ENCODE assay signal across 24 cellular contexts in genomic region chr1:36992139-36992940, GRCh38. TPM values are rescaled to one million over a fixed set of nuclear protein-coding genes. Genes with fewer than 3 reads are reported as not detected.
DNase-seq lines count a peak whose midpoint lies in the region; ATAC-seq, FAIRE-seq and TF ChIP-seq lines count a peak whose summit lies in the region.
"Had no signal": no experiment of that assay in that cellular context is flagged by ENCODE, and none has a peak within 500 bp of the region (broad histone marks: within the 10 kb centered on the region; RNA-seq: fewer than 3 reads in every experiment).

No MANE protein-coding gene starts in this region.

- TF ChIP-seq RAD21 in HepG2 (CRISPR knock-in tag; IDR thresholded peaks at IDR 0.05) (no peak), IMR-90 (IDR thresholded peaks at IDR 0.05; ENCODE audit: low read length) (no peak), H1 (IDR thresholded peaks at IDR 0.05 in 1 of 2, conservative IDR thresholded peaks at IDR 0.05 in 1 of 2; ENCODE audit: low read depth in 2 of 2, low read length in 2 of 2) (no peak)

- TF ChIP-seq CTCF in HepG2 (CRISPR knock-in tag; IDR thresholded peaks at IDR 0.05) (no peak), right lobe of liver (IDR thresholded peaks at IDR 0.05) (no peak), IMR-90 (conservative IDR thresholded peaks at IDR 0.05; ENCODE audit: low read depth, low read length) (no peak), H1 (IDR thresholded peaks at IDR 0.05; ENCODE audit: control extremely low read depth in 1 of 3, insufficient read depth in 1 of 3, low read depth in 1 of 3, low read length in 3 of 3) (no peak)

- H3K79me1 ChIP-seq in IMR-90 (ENCODE audit: low read depth in 1 of 2, low read length in 2 of 2) = no peaks in the 10 kb centered on the region
- no peaks in the 10 kb centered on the region for H3K79me1 ChIP-seq in H1 (ENCODE audit: low read depth, low read length)
- H3K79me1 ChIP-seq in neuronal stem cell (ENCODE audit: low read depth, low read length) = no peaks in the 10 kb centered on the region

- H4K5ac ChIP-seq in IMR-90 (ENCODE audit: low read depth, low read length) (no peak overlapping the region), H1 (ENCODE audit: insufficient read length, low read depth, low read length) (no peak overlapping the region)

- H2BK15ac ChIP-seq in IMR-90 (ENCODE audit: low read depth, low read length) = no peak overlapping the region
- H2BK15ac ChIP-seq in H1 (ENCODE audit: low read length) = no peak overlapping the region
- H2BK15ac ChIP-seq in neuronal stem cell (ENCODE audit: low read length) = peak overlapping the region; percentile 53

- H3K4me1 ChIP-seq in HepG2 (ENCODE audit: insufficient read depth, low read length) = no peaks in the 10 kb centered on the region
- H3K4me1 ChIP-seq in right lobe of liver = no peaks in the 10 kb centered on the region
- no peaks in the 10 kb centered on the region for H3K4me1 ChIP-seq in IMR-90 (ENCODE audit: control insufficient read depth, insufficient read depth, low read length)
- H3K4me1 ChIP-seq in H1 (replicated peaks in 1 of 4; ENCODE audit: control insufficient read depth in 3 of 4, insufficient read depth in 4 of 4, low read length in 3 of 4) = no peaks in the 10 kb centered on the region; a peak in 1 of 7 replicates
- H3K4me1 ChIP-seq in neuronal stem cell (ENCODE audit: control insufficient read depth in 2 of 2, insufficient read depth in 1 of 2, low read depth in 1 of 2, low read length in 2 of 2) = peaks cover 0 to 20% of the 10 kb centered on the region in 2 donors
- H3K4me1 ChIP-seq: BLaER1, HAP-1 had no signal

- H3K4ac ChIP-seq in IMR-90 (ENCODE audit: low read depth, low read length) = no peak overlapping the region
- H3K4ac ChIP-seq in H1 (replicated peaks; ENCODE audit: insufficient read length, low read depth, low read length) = no peak overlapping the region
- no peak overlapping the region for H3K4ac ChIP-seq in neuronal stem cell (ENCODE audit: low read length)

- H3K23me2 ChIP-seq in H1 (ENCODE audit: low read depth, low read length) = no peaks in the 10 kb centered on the region

- H3K27ac ChIP-seq in HepG2 (ENCODE audit: extremely low read length, insufficient read depth, low read length) (no peak overlapping the region), right lobe of liver (no peak overlapping the region), IMR-90 (ENCODE audit: insufficient read depth, low read length) (no peak overlapping the region), H1 (ENCODE audit: low read depth, low read length) (no peak overlapping the region), neuronal stem cell (replicated peaks; ENCODE audit: low read length) (no peak overlapping the region)
- H3K27ac ChIP-seq: BLaER1, C4-2B, GM23248 had no signal

- POLR2A ChIA-PET in HepG2 (lab: Yijun Ruan, JAX) = no interaction called here
- POLR2A ChIA-PET in IMR-90 (lab: Charles Lee; ENCODE audit: unreplicated experiment) = no interaction called here
- POLR2A ChIA-PET in H1 (lab: Charles Lee; ENCODE audit: partially characterized antibody) = no interaction called here

- CTCF ChIA-PET in HepG2 (lab: Yijun Ruan, JAX; ENCODE audit: low intra/inter-chr PET ratio, low total read pairs) (no interaction called here), IMR-90 (lab: Yijun Ruan, JAX) (no interaction called here), H1 (lab: Charles Lee; ENCODE audit: partially characterized antibody) (interaction anchor here (0.8 to 1.6 kb wide), 3 partner anchors 9 to 350 kb away, joined by 3 to 5 read pairs (median 3); no protein-coding TSS in a partner anchor)

- H4K20me1 ChIP-seq in HepG2 (ENCODE audit: insufficient read depth, low read length) (0 out of 2 replicates have a peak, but pooled peaks cover 2% of the 10 kb centered on the region), IMR-90 (ENCODE audit: insufficient read depth, low read length) (no peaks in the 10 kb centered on the region), H1 (replicated peaks in 1 of 2; ENCODE audit: control insufficient read depth in 1 of 2, insufficient read depth in 2 of 2, low read length in 2 of 2) (no peaks in the 10 kb centered on the region)
- H4K20me1 ChIP-seq: BLaER1 had no signal

- no peak overlapping the region for H2BK5ac ChIP-seq in IMR-90 (ENCODE audit: low read depth, low read length, poor library complexity, severe bottlenecking)
- H2BK5ac ChIP-seq in H1 (ENCODE audit: low read depth, low read length) = no peak overlapping the region
- H2BK5ac ChIP-seq in neuronal stem cell (ENCODE audit: low read length) = no peak overlapping the region

- H2BK120ac ChIP-seq in IMR-90 (ENCODE audit: low read depth, low read length) (no peak overlapping the region), H1 (replicated peaks; ENCODE audit: low read depth, low read length) (no peak overlapping the region), neuronal stem cell (ENCODE audit: low read depth, low read length) (no peak overlapping the region)

- H3K9ac ChIP-seq in HepG2 (ENCODE audit: insufficient read depth, low read depth, low read length) (no peak overlapping the region), IMR-90 (ENCODE audit: low read depth, low read length) (no peak overlapping the region), H1 (replicated peaks in 1 of 4; ENCODE audit: extremely low read depth in 1 of 4, low read depth in 3 of 4, low read length in 3 of 4) (no peak overlapping the region), neuronal stem cell (ENCODE audit: low read depth, low read length, poor library complexity) (no peak overlapping the region)
- H3K9ac ChIP-seq: BLaER1, GM23248 had no signal

- H2AFZ ChIP-seq in HepG2 (ENCODE audit: low read length) (no peak overlapping the region), IMR-90 (replicated peaks; ENCODE audit: low read length, poor library complexity) (no peak overlapping the region), H1 (ENCODE audit: low read length) (no peak overlapping the region), neuronal stem cell (ENCODE audit: low read length) (no peak overlapping the region)
- H2AFZ ChIP-seq: GM23248 had no signal

- H3K4me2 ChIP-seq in HepG2 (ENCODE audit: low read depth, low read length) (no peak overlapping the region), IMR-90 (ENCODE audit: low read depth, low read length) (no peak overlapping the region), H1 (ENCODE audit: insufficient read depth in 1 of 2, low read depth in 2 of 2, low read length in 2 of 2) (no peak overlapping the region), neuronal stem cell (ENCODE audit: insufficient read depth, low read length, poor library complexity, severe bottlenecking) (no peak overlapping the region)
- H3K4me2 ChIP-seq: BLaER1 had no signal

- no peaks in the 10 kb centered on the region for H3K36me3 ChIP-seq in HepG2 (replicated peaks in 1 of 2; ENCODE audit: control insufficient read depth in 1 of 2, insufficient read depth in 2 of 2, low read length in 2 of 2)
- no peaks in the 10 kb centered on the region for H3K36me3 ChIP-seq in right lobe of liver
- H3K36me3 ChIP-seq in IMR-90 (ENCODE audit: control insufficient read depth, insufficient read depth, low read length) = no peaks in the 10 kb centered on the region
- H3K36me3 ChIP-seq in H1 (ENCODE audit: control insufficient read depth in 2 of 4, insufficient read depth in 4 of 4, low read length in 3 of 4) = no peaks in the 10 kb centered on the region
- H3K36me3 ChIP-seq in neuronal stem cell (replicated peaks in 1 of 2; ENCODE audit: control insufficient read depth in 2 of 2, insufficient read depth in 2 of 2, low read length in 2 of 2) = no peaks in the 10 kb centered on the region
- H3K36me3 ChIP-seq: BLaER1, HAP-1 had no signal

- DNase-seq in HepG2 (ENCODE audit: low spot score) (no peak), right lobe of liver (no peak), IMR-90 (no peak), H1 (ENCODE audit: low read depth in 1 of 2, low spot score in 2 of 2) (no peak), neuronal stem cell (ENCODE audit: low spot score) (no peak), MV-4-11 (lab: John Stamatoyannopoulos, UW) (no peak), NOMO-1 treated with dmso at 0.1 percent for 144 hours (lab: John Stamatoyannopoulos, UW; ENCODE audit: unreplicated experiment) (no peak), A172 (ENCODE audit: low spot score) (no peak)
- DNase-seq: 8988T; CD4-positive, CD25-positive, alpha-beta regulatory T cell; CD8-positive, alpha-beta memory T cell; DMS 273 treated with DMSO at 0.1 percent for 48 hours; DMS79; EL; GDM1; GM23248 had no signal

- H2BK12ac ChIP-seq in H1 (ENCODE audit: low read depth, low read length) (no peak overlapping the region), neuronal stem cell (ENCODE audit: low read length) (no peak overlapping the region)

- H3K18ac ChIP-seq in IMR-90 (ENCODE audit: low read depth, low read length) (no peak overlapping the region), H1 (ENCODE audit: extremely low read depth, low read length) (no peak overlapping the region), neuronal stem cell (ENCODE audit: low read length) (no peak overlapping the region)

- no peak overlapping the region for H2AK5ac ChIP-seq in IMR-90 (ENCODE audit: low read depth, low read length)
- H2AK5ac ChIP-seq in H1 (ENCODE audit: low read depth, low read length) = no peak overlapping the region
- H2AK5ac ChIP-seq in neuronal stem cell (ENCODE audit: low read depth, low read length) = no peak overlapping the region

- no peak overlapping the region for H2BK20ac ChIP-seq in IMR-90 (ENCODE audit: low read depth, low read length)
- H2BK20ac ChIP-seq in H1 (ENCODE audit: low read length) = no peak overlapping the region

- TF ChIP-seq EP300 in HepG2 (IDR thresholded peaks at IDR 0.05; ENCODE audit: low read depth in 2 of 2, low read length in 2 of 2) = no peak
- TF ChIP-seq EP300 in HepG2 (CRISPR knock-in tag; IDR thresholded peaks at IDR 0.05; ENCODE audit: borderline replicate concordance) = no peak
- TF ChIP-seq EP300 in H1 (IDR thresholded peaks at IDR 0.05; ENCODE audit: borderline replicate concordance in 1 of 2, low read depth in 2 of 2, low read length in 2 of 2) = no peak

- no peaks in the 10 kb centered on the region for H3K79me2 ChIP-seq in HepG2 (ENCODE audit: insufficient read depth, low read length)
- no peaks in the 10 kb centered on the region for H3K79me2 ChIP-seq in H1 (ENCODE audit: control insufficient read depth in 1 of 2, insufficient read depth in 2 of 2, low read length in 2 of 2)

- H3K23ac ChIP-seq in IMR-90 (ENCODE audit: low read depth, low read length) (no peak overlapping the region), H1 (ENCODE audit: insufficient read length) (no peak overlapping the region), neuronal stem cell (ENCODE audit: low read depth, low read length, poor library complexity) (no peak overlapping the region)

- H4K8ac ChIP-seq in IMR-90 (ENCODE audit: low read depth in 2 of 2, low read length in 2 of 2) = no peak overlapping the region
- H4K8ac ChIP-seq in H1 (ENCODE audit: extremely low read depth, insufficient read depth, low read length) = no peak overlapping the region
- H4K8ac ChIP-seq in neuronal stem cell (ENCODE audit: low read depth, low read length) = no peak overlapping the region

- H3K56ac ChIP-seq in IMR-90 (ENCODE audit: extremely low read depth, insufficient read depth, low read length) = no peak overlapping the region
- H3K56ac ChIP-seq in H1 (replicated peaks; ENCODE audit: insufficient read length, low read depth, low read length) = no peak overlapping the region

- no peak overlapping the region for H3K4me3 ChIP-seq in HepG2 (replicated peaks in 1 of 3; ENCODE audit: insufficient read depth in 1 of 3, low read depth in 2 of 3, low read length in 3 of 3)
- H3K4me3 ChIP-seq in right lobe of liver = no peak overlapping the region
- no peak overlapping the region for H3K4me3 ChIP-seq in IMR-90 (ENCODE audit: insufficient read depth, low read depth, low read length)
- no peak overlapping the region for H3K4me3 ChIP-seq in H1 (ENCODE audit: extremely low read depth in 1 of 4, insufficient read depth in 2 of 4, low read depth in 3 of 4, low read length in 4 of 4)
- no peak overlapping the region for H3K4me3 ChIP-seq in neuronal stem cell (ENCODE audit: low read length in 2 of 2)
- H3K4me3 ChIP-seq: BLaER1, GM12878, GM23248, HAP-1 had no signal

- in situ Hi-C loops in HepG2 (cut with HindIII; ENCODE audit: extremely low pct_ligation_motif_present, low pct_unique_long_range_greater_than_20kb) = no loop called here
- in situ Hi-C loops in IMR-90 (cut with MboI; ENCODE audit: low sequenced_read_pairs) = no loop called here

- peaks cover 0 to 13% of the 10 kb centered on the region in 2 experiments; a peak in 2 of 5 replicates for H3K27me3 ChIP-seq in HepG2 (ENCODE audit: control insufficient read depth in 1 of 2, insufficient read depth in 2 of 2, low read length in 2 of 2)
- no peaks in the 10 kb centered on the region for H3K27me3 ChIP-seq in right lobe of liver
- no peaks in the 10 kb centered on the region; the same call in 1 of the 2 replicates for H3K27me3 ChIP-seq in IMR-90 (ENCODE audit: control insufficient read depth, insufficient read depth, low read length)
- H3K27me3 ChIP-seq in H1 (replicated peaks in 1 of 4; ENCODE audit: control insufficient read depth in 3 of 4, extremely low read depth in 1 of 4, insufficient read depth in 3 of 4, low read length in 3 of 4) = no peaks in the 10 kb centered on the region
- peaks cover 0 to 13% (median 0%) of the 10 kb centered on the region in 3 experiments for H3K27me3 ChIP-seq in neuronal stem cell (ENCODE audit: control insufficient read depth in 3 of 3, insufficient read depth in 3 of 3, low read depth in 1 of 3, low read length in 3 of 3)
- H3K27me3 ChIP-seq: BLaER1 had no signal

- H4K91ac ChIP-seq in IMR-90 (ENCODE audit: insufficient read depth, low read depth, low read length) = no peak overlapping the region
- no peak overlapping the region for H4K91ac ChIP-seq in H1 (replicated peaks; ENCODE audit: insufficient read length, low read length)
- H4K91ac ChIP-seq in neuronal stem cell (ENCODE audit: low read depth, low read length, poor library complexity) = no peak overlapping the region

- TF ChIP-seq POLR2A in HepG2 (IDR thresholded peaks at IDR 0.05; ENCODE audit: insufficient read depth in 1 of 2, low read depth in 2 of 2, low read length in 2 of 2) (no peak), right lobe of liver (IDR thresholded peaks at IDR 0.05) (no peak), IMR-90 (IDR thresholded peaks at IDR 0.05; ENCODE audit: low read depth, low read length) (no peak), H1 (IDR thresholded peaks at IDR 0.05; ENCODE audit: control extremely low read depth in 1 of 2, low read depth in 2 of 2, low read length in 2 of 2) (no peak)

- 19% methylated on average over 8 of the region's 8 CpGs for WGBS in HepG2 (ENCODE audit: low lambda C conversion rate)
- 40% methylated on average over 6 of the region's 8 CpGs for WGBS in right lobe of liver (ENCODE audit: insufficient coverage, low coverage, low lambda C conversion rate, missing lambda C conversion rate)
- WGBS in IMR-90 (ENCODE audit: extremely low coverage in 2 of 2, insufficient read length in 1 of 2), 2 experiments = 49% methylated on average over 3 of the region's 8 CpGs; no CpG with 5 or more reads in 1 of the 2 experiments
- 95% methylated on average over 8 of the region's 8 CpGs; no CpG with 5 or more reads in 1 of the 2 experiments for WGBS in H1 (ENCODE audit: extremely low coverage in 1 of 2, insufficient coverage in 1 of 2, insufficient read length in 1 of 2, insufficient replicate concordance in 2 of 2, low coverage in 1 of 2, low lambda C conversion rate in 2 of 2, missing lambda C conversion rate in 1 of 2), 2 experiments
- WGBS in neuronal stem cell (ENCODE audit: extremely low coverage in 2 of 2, insufficient read length in 2 of 2, insufficient replicate concordance in 1 of 2), 2 donors = no CpG with 5 or more reads among the region's 8 CpGs

- dilution Hi-C loops in IMR-90 (cut with HindIII; ENCODE audit: low sequenced_read_pairs, unreplicated experiment) = no loop called here

- intact Hi-C loops in HepG2 (cut with micrococcal nuclease; ENCODE audit: unreplicated experiment) (no loop called here), right lobe of liver (cut with DNase I) (no loop called here), IMR-90 (cut with micrococcal nuclease) (no loop called here)

- H3K14ac ChIP-seq in IMR-90 (replicated peaks; ENCODE audit: low read depth, low read length) = no peak overlapping the region
- H3K14ac ChIP-seq in H1 (ENCODE audit: insufficient read length) = no peak overlapping the region
- no peak overlapping the region for H3K14ac ChIP-seq in neuronal stem cell (ENCODE audit: low read length)

- H3K9me3 ChIP-seq in HepG2 (ENCODE audit: low read length) (no peaks in the 10 kb centered on the region), right lobe of liver (no peaks in the 10 kb centered on the region), IMR-90 (ENCODE audit: control insufficient read depth, insufficient read depth, low read length) (no peaks in the 10 kb centered on the region), H1 (ENCODE audit: insufficient read depth in 2 of 2, low read depth in 1 of 2, low read length in 1 of 2) (no peaks in the 10 kb centered on the region), neuronal stem cell (replicated peaks in 1 of 2; ENCODE audit: control insufficient read depth in 2 of 2, insufficient read depth in 1 of 2, low read depth in 1 of 2, low read length in 2 of 2) (no peaks in the 10 kb centered on the region)
- H3K9me3 ChIP-seq: BLaER1, HAP-1 had no signal

- FAIRE-seq in HepG2 (lab: Jason Lieb, UNC) = no peak
- FAIRE-seq in H1 (lab: Jason Lieb, UNC) = no peak
- FAIRE-seq: D721Med, GM12878, GM19239, H54 had no signal

- BruUV-seq in HepG2 (replicated peaks; lab: Mats Ljungman, UMichigan) = no TSS peak
- no TSS peak for BruUV-seq in IMR-90 (replicated peaks; lab: Mats Ljungman, UMichigan)

- H2AK9ac ChIP-seq in IMR-90 (replicated peaks; ENCODE audit: low read depth, low read length, poor library complexity) = no peak overlapping the region

- ATAC-seq in HepG2 = no peak
- ATAC-seq in right lobe of liver = no peak
- ATAC-seq in IMR-90 (ENCODE audit: low read depth) = no peak
- ATAC-seq: GM12878 had no signal

- no peaks in the 10 kb centered on the region for H3K9me1 ChIP-seq in IMR-90 (ENCODE audit: insufficient read depth, low read length)

RNA-seq across cellular contexts. Expression of gene GRIK3, which starts 42.0 kb away (rescaled TPM):
- not detected in 2 replicates for total RNA-seq in HepG2 (2016; rRNA removed; fragmentation: Illumina TruSeq; extraction: Trizol)
- total RNA-seq in HepG2 (2016; cell fraction: cytosol; rRNA removed; fragmentation: Illumina TruSeq; extraction: Trizol; ENCODE audit: low read depth) = not detected in 2 replicates
- total RNA-seq in HepG2 (2016; cell fraction: insoluble cytoplasmic fraction; rRNA removed; fragmentation: Illumina TruSeq; extraction: Trizol) = not detected in 2 replicates
- total RNA-seq in HepG2 (2016; cell fraction: membrane; rRNA removed; fragmentation: Illumina TruSeq; extraction: Trizol) = not detected in 2 replicates
- total RNA-seq in HepG2 (2016; cell fraction: nucleus; rRNA removed; fragmentation: Illumina TruSeq; extraction: Trizol) = not detected in 2 replicates
- polyA plus RNA-seq in HepG2 (2011; rRNA removed) = not detected in 2 replicates
- not detected in 2 replicates for polyA plus RNA-seq in HepG2 (2011; cell fraction: cytosol; rRNA removed)
- not detected in 2 replicates for polyA plus RNA-seq in HepG2 (2011; cell fraction: nucleus; rRNA removed)
- not detected in 2 replicates for polyA plus RNA-seq in HepG2 (2012)
- polyA plus RNA-seq in HepG2 (2016; cell fraction: cytosol; fragmentation: Illumina TruSeq; extraction: Trizol; ENCODE audit: low read depth) = not detected in 2 replicates
- not detected in 2 replicates for polyA plus RNA-seq in HepG2 (2016; cell fraction: insoluble cytoplasmic fraction; fragmentation: Illumina TruSeq; extraction: Trizol; ENCODE audit: low read depth)
- polyA plus RNA-seq in HepG2 (2016; cell fraction: membrane; fragmentation: Illumina TruSeq; extraction: Trizol; ENCODE audit: low read depth) = not detected in 2 replicates
- polyA plus RNA-seq in HepG2 (2016; cell fraction: nucleus; fragmentation: Illumina TruSeq; extraction: Trizol; ENCODE audit: insufficient read depth, low read depth) = not detected in 2 replicates
- polyA minus RNA-seq in HepG2 (2011; rRNA and poly(A)+ RNA removed; ENCODE audit: low replicate concordance) = not detected in 2 replicates
- polyA minus RNA-seq in HepG2 (2011; cell fraction: cytosol; rRNA and poly(A)+ RNA removed) = not detected in 2 replicates
- polyA minus RNA-seq in HepG2 (2011; cell fraction: nucleus; rRNA and poly(A)+ RNA removed) = not detected in 2 replicates
- total RNA-seq in right lobe of liver = under 1 TPM in 1 of 6 experiments, not detected in 5; 0.07 TPM
- not detected in 2 replicates for total RNA-seq in IMR-90 (2012; rRNA removed)
- polyA plus RNA-seq in IMR-90 (2012; rRNA removed) = not detected in 2 replicates
- not detected in 2 replicates for polyA plus RNA-seq in IMR-90 (2012; cell fraction: cytosol; rRNA removed)
- not detected in 2 replicates for polyA plus RNA-seq in IMR-90 (2012; cell fraction: nucleus; rRNA removed; ENCODE audit: low replicate concordance)
- 3.4 and 3.7 TPM in 2 replicates for total RNA-seq in H1 (2021; fragmentation: NEBNext Ultra II Directional; extraction: Animal tissue kit (Norgen Biotek cat#: 25700))
- 2.1 and 2.5 TPM in 2 replicates for polyA plus RNA-seq in H1 (2011; rRNA removed)
- polyA plus RNA-seq in H1 (2011; cell fraction: cytosol; rRNA removed) = 1.9 TPM
- polyA plus RNA-seq in H1 (2011; cell fraction: nucleus; rRNA removed) = 3.8 TPM
- polyA plus RNA-seq in H1 (2012, experiment 1 of 2) = 1.5 to 1.9 TPM (median 1.8 TPM) in 4 replicates
- 0.63 TPM for polyA plus RNA-seq in H1 (2012, experiment 2 of 2)
- 2.3 TPM for polyA plus RNA-seq in H1 (2013, experiment 1 of 2)
- 2.1 TPM for polyA plus RNA-seq in H1 (2013, experiment 2 of 2)
- polyA minus RNA-seq in H1 (2011; rRNA and poly(A)+ RNA removed) = 7.3 and 7.4 TPM in 2 replicates
- polyA minus RNA-seq in H1 (2011; cell fraction: cytosol; rRNA and poly(A)+ RNA removed) = 1.8 TPM
- polyA minus RNA-seq in H1 (2011; cell fraction: nucleus; rRNA and poly(A)+ RNA removed) = 2.9 TPM
- 1.2 TPM for polyA plus RNA-seq in neuronal stem cell (2013, experiment 1 of 2)
- polyA plus RNA-seq in neuronal stem cell (2013, experiment 2 of 2) = 1.1 TPM
- not detected in 2 replicates for total RNA-seq in A172 (2014; rRNA removed; shearing (Covaris generic))
- total RNA-seq: CD4-positive, CD25-positive, alpha-beta regulatory T cell; CD8-positive, alpha-beta memory T cell; GM12878; GM23248 had no signal
- polyA plus RNA-seq: AG04450; CD4-positive, CD25-positive, alpha-beta regulatory T cell; CD8-positive, alpha-beta memory T cell; GM12878; GM23248 had no signal

Comparison
In these comparisons a context has a peak if more than half of its experiments do, and no peak if none do; other contexts are left out.
1. Of the 41 proteins assayed by ChIP-seq in both HepG2 and H1: peak only in HepG2: none; only in H1: none; in both: MAFK; in neither: 40.